ENCODE assay signal across 8 cellular contexts in the genomic region with DNA sequence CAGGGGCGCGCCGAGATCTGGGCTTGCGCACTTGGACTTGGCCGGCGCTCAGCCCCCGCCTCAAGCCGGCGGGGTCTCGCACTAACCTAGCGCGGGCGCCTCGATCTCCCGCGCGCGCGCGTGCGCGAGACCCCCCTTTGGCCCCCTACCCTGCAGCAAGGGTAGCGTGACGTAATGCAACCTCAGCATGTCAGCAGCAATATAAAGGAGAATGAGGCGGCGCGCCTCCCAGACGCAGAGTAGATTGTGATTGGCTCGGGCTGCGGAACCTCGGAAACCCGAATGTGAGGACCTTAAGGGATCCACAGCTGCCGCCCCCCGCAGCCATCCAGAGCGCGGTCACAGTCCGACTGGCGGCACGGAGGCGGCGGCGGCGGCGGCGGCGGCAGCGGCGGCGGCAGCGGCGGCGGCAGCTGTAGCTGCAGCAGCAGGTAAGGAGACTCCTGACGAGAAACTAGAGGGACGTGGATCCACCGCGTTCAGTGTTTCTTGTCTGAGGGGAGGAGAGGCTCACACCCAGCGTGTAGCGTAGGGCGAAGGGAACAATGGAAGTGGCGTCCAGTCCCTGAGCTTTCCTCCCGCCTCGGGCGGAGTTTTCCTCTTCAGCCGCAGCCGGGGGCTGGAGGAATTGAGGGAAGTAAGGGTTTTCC. TPM values are rescaled to one million over a fixed set of nuclear protein-coding genes. Genes with fewer than 3 reads are reported as not detected.
DNase-seq lines count a peak whose midpoint lies in the region; ATAC-seq, FAIRE-seq and TF ChIP-seq lines count a peak whose summit lies in the region.

A gene with protein sequence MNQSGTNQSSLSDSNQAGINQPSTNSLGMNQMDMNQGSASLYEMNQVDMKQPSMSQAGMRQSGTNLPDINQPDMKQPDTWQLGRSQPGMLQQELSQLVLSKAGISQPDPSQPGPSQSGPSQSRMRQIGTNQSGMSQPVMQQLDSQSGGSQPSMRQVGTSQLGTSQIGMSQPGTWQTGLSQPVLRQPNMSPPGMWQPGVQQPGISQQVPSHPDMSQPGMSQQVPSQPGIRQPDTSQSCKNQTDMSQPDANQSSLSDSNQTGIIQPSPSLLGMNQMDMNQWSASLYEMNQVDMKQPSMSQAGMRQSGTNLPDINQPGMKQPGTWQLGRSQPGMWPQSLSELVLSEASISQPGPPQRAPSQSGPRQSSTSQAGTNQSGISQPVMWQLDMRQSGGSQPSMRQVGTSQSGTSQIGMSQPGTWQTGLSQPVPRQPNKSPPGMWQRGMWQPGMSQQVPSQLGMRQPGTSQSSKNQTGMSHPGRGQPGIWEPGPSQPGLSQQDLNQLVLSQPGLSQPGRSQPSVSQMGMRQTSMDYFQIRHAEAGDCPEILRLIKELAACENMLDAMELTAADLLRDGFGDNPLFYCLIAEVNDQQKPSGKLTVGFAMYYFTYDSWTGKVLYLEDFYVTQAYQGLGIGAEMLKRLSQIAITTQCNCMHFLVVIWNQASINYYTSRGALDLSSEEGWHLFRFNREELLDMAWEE (minus strand): TSS at position 19 of the 650 bp plus-strand sequence. CDS start 134,811 bp downstream, outside the sequence.
A gene (plus strand): TSS at position 231 of the 650 bp plus-strand sequence. CDS start 3,582 bp downstream, outside the sequence.

- H3K4me3 ChIP-seq in Jurkat, Clone E6-1 (ENCODE audit: low read length): peak within 1 kb of the TSS; percentile 79
- H3K4me3 ChIP-seq in SJCRH30: peak within 1 kb of the TSS; percentile 95
- peak within 1 kb of the TSS; percentile 69 to 86 for H3K4me3 ChIP-seq in kidney (ENCODE audit: low read length in 2 of 2)
- H3K4me3 ChIP-seq in skin epidermis: peak within 1 kb of the TSS; percentile 30 to 57 (median 43)

- DNase-seq in CMK (ENCODE audit: low read depth): peak; percentile 17
- DNase-seq in Jurkat, Clone E6-1 (ENCODE audit: low read depth, low spot score): peak; percentile 65
- DNase-seq in SJCRH30: peak; percentile 87 to 89
- DNase-seq in cerebellum (ENCODE audit: low spot score): peak; percentile 59
- DNase-seq in kidney: peak; percentile 74
- no peak for DNase-seq in dedifferentiated amniotic fluid mesenchymal stem cell (ENCODE audit: extremely low spot score)

- no peak for FAIRE-seq in kidney (lab: Jason Lieb, UNC)

- H3K27ac ChIP-seq in SJCRH30: peak within 1 kb of the TSS; percentile 98
- peak within 1 kb of the TSS; percentile 53 to 74 for H3K27ac ChIP-seq in kidney (ENCODE audit: low read depth in 2 of 2, low read length in 2 of 2)
- H3K27ac ChIP-seq in skin epidermis: peak within 1 kb of the TSS in 6 of 21 experiments; percentile 17 to 65 (median 45)

- ATAC-seq in GM19452 (IDR thresholded peaks at IDR 0.05; ENCODE audit: unreplicated experiment): peak; percentile 51

- no peak for TF ChIP-seq CTCF in kidney (IDR thresholded peaks at IDR 0.05; ENCODE audit: borderline replicate concordance, extremely low read depth, insufficient read depth)

- no peaks in the 10 kb centered on the region for H3K4me1 ChIP-seq in SJCRH30
- H3K4me1 ChIP-seq in kidney (ENCODE audit: control insufficient read depth in 1 of 2, insufficient read depth in 1 of 2, low read depth in 1 of 2, low read length in 2 of 2): no peaks in the 10 kb centered on the region

- H3K9me3 ChIP-seq in SJCRH30 (replicated peaks): no peaks in the 10 kb centered on the region
- H3K9me3 ChIP-seq in kidney (ENCODE audit: control insufficient read depth in 1 of 2, low read length in 2 of 2): no peaks in the 10 kb centered on the region

- H3K27me3 ChIP-seq in SJCRH30: no peaks in the 10 kb centered on the region

- H3K36me3 ChIP-seq in SJCRH30 (0 out of 2 replicates have a peak, but pooled peaks cover 3% of the 10 kb centered on the region), kidney (ENCODE audit: control insufficient read depth in 1 of 2, insufficient read depth in 2 of 2, low read length in 2 of 2) (no peaks in the 10 kb centered on the region)

- peak within 1 kb of the TSS; percentile 60 to 81 for H3K9ac ChIP-seq in kidney (ENCODE audit: low read length in 2 of 2)

- intact Hi-C loops in kidney (cut with DNase I): no loop called here

RNA-seq across cellular contexts. Expression of the first gene that starts in this region (rescaled TPM):
- not detected for polyA plus RNA-seq in Jurkat, Clone E6-1 (2012; ENCODE audit: insufficient read depth, insufficient read length)
- total RNA-seq in SJCRH30 (2014; rRNA removed; shearing (Covaris generic)): 0.46 and 0.57 TPM in 2 replicates
- total RNA-seq in cerebellum (2.6 TPM), kidney (not detected)
- polyA plus RNA-seq in kidney (ENCODE audit: insufficient read depth, low read depth, low replicate concordance): 0.22 TPM

RNA-seq across cellular contexts. Expression of the second gene that starts in this region (rescaled TPM):
- polyA plus RNA-seq in Jurkat, Clone E6-1 (2012; ENCODE audit: insufficient read depth, insufficient read length): 13.0 TPM
- total RNA-seq in SJCRH30 (2014; rRNA removed; shearing (Covaris generic)): 28.8 and 32.7 TPM in 2 replicates
- total RNA-seq in cerebellum (87.8 TPM), kidney (4.7 TPM)
- 2.6 TPM for polyA plus RNA-seq in kidney (ENCODE audit: insufficient read depth, low read depth, low replicate concordance)

Comparison
In these comparisons a context has a peak if more than half of its experiments do, and no peak if none do; other contexts are left out.
1. H3K4me3 ChIP-seq: peak in every context shown above with its lines; median percentile 95 in SJCRH30; 79 in Jurkat, Clone E6-1; 78 in kidney; 43 in skin epidermis.